11 cellular contexts compared by ENCODE assay signal in the genomic region with DNA sequence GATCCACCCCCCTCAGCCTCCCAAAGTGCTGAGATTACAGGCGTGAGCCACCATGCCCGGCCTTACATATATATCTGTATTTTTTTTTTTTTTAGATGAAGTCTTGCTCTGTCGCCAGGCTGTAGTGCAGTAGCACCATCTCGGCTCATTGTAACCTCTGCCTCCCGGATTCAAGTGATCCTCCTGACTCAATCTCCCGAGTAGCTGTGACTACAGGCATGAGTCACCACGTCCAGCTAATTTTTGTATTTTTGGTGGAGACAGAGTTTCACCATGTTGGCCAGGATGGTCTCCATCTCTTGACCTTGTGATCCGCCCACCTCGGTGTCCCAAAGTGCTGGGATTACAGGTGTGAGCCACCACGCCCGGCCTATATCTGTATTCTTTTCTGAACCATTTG. TPM values are rescaled to one million over a fixed set of nuclear protein-coding genes. Genes with fewer than 3 reads are reported as not detected.
DNase-seq lines count a peak whose midpoint lies in the region; ATAC-seq, FAIRE-seq and TF ChIP-seq lines count a peak whose summit lies in the region.
"Not testable (repeated sequence)": the region's sequence is repeated elsewhere in the genome, so short reads cannot be mapped to it uniquely, and the experiment has no call there.
"Had no signal": no experiment of that assay in that cellular context is flagged by ENCODE, and none has a peak within 500 bp of the region (broad histone marks: within the 10 kb centered on the region; RNA-seq: fewer than 3 reads in every experiment).

No MANE protein-coding gene starts in this region.

- not testable (repeated sequence) for H2AK5ac ChIP-seq in IMR-90 (ENCODE audit: low read depth, low read length)

- H4K20me1 ChIP-seq in IMR-90 (ENCODE audit: insufficient read depth, low read length); PC-3 (ENCODE audit: low read length); endothelial cell of umbilical vein (replicated peaks; ENCODE audit: control insufficient read depth, extremely low read depth, insufficient read depth, low read length): not testable (repeated sequence)
- peaks cover 11% of the 10 kb centered on the region for H4K20me1 ChIP-seq in astrocyte (ENCODE audit: insufficient read depth, low read length)

- H3K9me1 ChIP-seq in IMR-90 (ENCODE audit: insufficient read depth, low read length); endothelial cell of umbilical vein (replicated peaks; ENCODE audit: control insufficient read depth, extremely low read depth, insufficient read depth, low read length): not testable (repeated sequence)

- not testable (repeated sequence) for H3K27me3 ChIP-seq in IMR-90 (ENCODE audit: control insufficient read depth, insufficient read depth, low read length); PC-3 (ENCODE audit: low read length); astrocyte (ENCODE audit: insufficient read depth, low read length); endothelial cell of umbilical vein (ENCODE audit: control insufficient read depth in 2 of 2, insufficient read depth in 2 of 2, low read length in 2 of 2)

- not testable (repeated sequence) for H3K27ac ChIP-seq in A549; IMR-90 (ENCODE audit: insufficient read depth, low read length); PC-3 (ENCODE audit: low read length); astrocyte (ENCODE audit: low read depth, low read length); endothelial cell of umbilical vein (ENCODE audit: insufficient read depth, low read depth, low read length)

- not testable (repeated sequence) for H3K9me2 ChIP-seq in PC-3 (replicated peaks; ENCODE audit: low read length)

- not testable (repeated sequence) for TF ChIP-seq RAD21 in A549 (conservative IDR thresholded peaks at IDR 0.05 in 1 of 2, IDR thresholded peaks at IDR 0.05 in 1 of 2); IMR-90 (IDR thresholded peaks at IDR 0.05; ENCODE audit: low read length)

- intact Hi-C loops in IMR-90 (cut with micrococcal nuclease): loop anchor here (5.0 kb wide), 1 partner anchor 188 kb away; no protein-coding TSS in a partner anchor
- intact Hi-C loops in PC-3 (cut with micrococcal nuclease): loop anchor here (5.0 kb wide), 1 partner anchor 198 kb away; no protein-coding TSS in a partner anchor
- intact Hi-C loops in endothelial cell of umbilical vein (cut with micrococcal nuclease): not testable (repeated sequence)

- H2BK5ac ChIP-seq in IMR-90 (ENCODE audit: low read depth, low read length, poor library complexity, severe bottlenecking): not testable (repeated sequence)

- H3K27ac Mint-ChIP-seq in astrocyte (ENCODE audit: unreplicated experiment): not testable (repeated sequence)

- CTCF ChIA-PET in A549 (lab: Yijun Ruan, JAX): interaction anchor here (0.6 to 3.2 kb wide), 4 partner anchors 46 to 544 kb away, joined by 3 to 26 read pairs (median 4); a partner anchor contains a TSS
- CTCF ChIA-PET in IMR-90 (lab: Yijun Ruan, JAX); PC-3 (lab: Charles Lee): not testable (repeated sequence)
- CTCF ChIA-PET in endothelial cell of umbilical vein (lab: Charles Lee): interaction anchor here (1.1 kb wide), 1 partner anchor 8 kb away, joined by 3 read pairs; no protein-coding TSS in a partner anchor

- not testable (repeated sequence) for H3K9me3 Mint-ChIP-seq in astrocyte (ENCODE audit: unreplicated experiment)

- not testable (repeated sequence) for H3K4me1 ChIP-seq in A549; IMR-90 (ENCODE audit: control insufficient read depth, insufficient read depth, low read length); astrocyte (ENCODE audit: insufficient read depth, low read length)
- H3K4me1 ChIP-seq in PC-3 (ENCODE audit: insufficient read depth, low read length) (peaks cover 22% of the 10 kb centered on the region), endothelial cell of umbilical vein (ENCODE audit: control insufficient read depth, extremely low read depth, insufficient read depth, low read length) (peaks cover 14% of the 10 kb centered on the region)

- H3K36me3 Mint-ChIP-seq in astrocyte (ENCODE audit: low read depth, unreplicated experiment): not testable (repeated sequence)

- in situ Hi-C loops in IMR-90 (cut with MboI; ENCODE audit: low sequenced_read_pairs): loop anchor here (5.0 kb wide), 1 partner anchor 188 kb away; no protein-coding TSS in a partner anchor

- not testable (repeated sequence) for H2AK9ac ChIP-seq in IMR-90 (replicated peaks; ENCODE audit: low read depth, low read length, poor library complexity)

- 77% methylated on average over 11 of the region's 11 CpGs for WGBS in A549 (ENCODE audit: missing lambda C conversion rate)
- WGBS in IMR-90 (ENCODE audit: extremely low coverage in 2 of 2, insufficient read length in 1 of 2), 2 experiments: 80% methylated on average over 1 of the region's 11 CpGs; no CpG with 5 or more reads in 1 of the 2 experiments

- not testable (repeated sequence) for H2BK20ac ChIP-seq in IMR-90 (ENCODE audit: low read depth, low read length)

- H3K4me3 ChIP-seq in A549; IMR-90 (ENCODE audit: insufficient read depth, low read depth, low read length); PC-3 (ENCODE audit: low read length); astrocyte (ENCODE audit: insufficient read depth, low read depth, low read length); endothelial cell of umbilical vein (replicated peaks in 1 of 3; ENCODE audit: insufficient read depth in 1 of 3, low read depth in 1 of 3, low read length in 3 of 3); fibroblast of villous mesenchyme (ENCODE audit: low read depth, low read length): not testable (repeated sequence)

- TF ChIP-seq EP300 in A549 (IDR thresholded peaks at IDR 0.05): not testable (repeated sequence)

- not testable (repeated sequence) for H3K4me2 ChIP-seq in A549; IMR-90 (ENCODE audit: low read depth, low read length); PC-3 (ENCODE audit: low read length); astrocyte (ENCODE audit: low read length); endothelial cell of umbilical vein (ENCODE audit: insufficient read depth, low read length)

- POLR2A ChIA-PET in A549 (lab: Yijun Ruan, JAX): interaction anchor here (0.7 kb wide), 1 partner anchor 85 kb away, joined by 3 read pairs; no protein-coding TSS in a partner anchor
- POLR2A ChIA-PET in IMR-90 (lab: Charles Lee; ENCODE audit: unreplicated experiment): interaction anchor here (0.7 kb wide), 1 partner anchor 85 kb away, joined by 7 read pairs; no protein-coding TSS in a partner anchor
- POLR2A ChIA-PET in PC-3 (lab: Charles Lee; ENCODE audit: unreplicated experiment); endothelial cell of umbilical vein (lab: Charles Lee): not testable (repeated sequence)

- not testable (repeated sequence) for H3K4ac ChIP-seq in IMR-90 (ENCODE audit: low read depth, low read length)

- DNase-seq in A549 (ENCODE audit: low read depth in 1 of 2, low spot score in 1 of 2); endothelial cell of umbilical vein (ENCODE audit: low read depth, low spot score): not testable (repeated sequence)
- DNase-seq in ELR (ENCODE audit: low read depth): peak; percentile 81
- peak; percentile 71 for DNase-seq in IMR-90
- peak; percentile 59 for DNase-seq in PC-3
- peak; percentile 19 for DNase-seq in astrocyte (ENCODE audit: low read depth)
- DNase-seq in fibroblast of villous mesenchyme (ENCODE audit: low read depth): peak; percentile 28
- peak; percentile 39 for DNase-seq in stromal cell of bone marrow (ENCODE audit: low read depth)

- not testable (repeated sequence) for H3K56ac ChIP-seq in IMR-90 (ENCODE audit: extremely low read depth, insufficient read depth, low read length)

- 0 out of 4 replicates have a peak overlapping the region, but pooled peaks of 1 of the 2 experiments have one; percentile 25 for H4K8ac ChIP-seq in IMR-90 (ENCODE audit: low read depth in 2 of 2, low read length in 2 of 2)

- not testable (repeated sequence) for TF ChIP-seq POLR2A in A549 (IDR thresholded peaks at IDR 0.05; ENCODE audit: low read length); IMR-90 (IDR thresholded peaks at IDR 0.05; ENCODE audit: low read depth, low read length); endothelial cell of umbilical vein (IDR thresholded peaks at IDR 0.05; ENCODE audit: low read depth, low read length)

- not testable (repeated sequence) for H4K5ac ChIP-seq in IMR-90 (ENCODE audit: low read depth, low read length)

- not testable (repeated sequence) for BruUV-seq in IMR-90 (replicated peaks; lab: Mats Ljungman, UMichigan); PC-3 (replicated peaks; lab: Mats Ljungman, UMichigan); endothelial cell of umbilical vein (replicated peaks; lab: Mats Ljungman, UMichigan)

- H2AFZ ChIP-seq in IMR-90 (replicated peaks; ENCODE audit: low read length, poor library complexity); PC-3 (ENCODE audit: low read length); astrocyte (ENCODE audit: low read depth, low read length); endothelial cell of umbilical vein (ENCODE audit: low read depth, low read length): not testable (repeated sequence)

- H3K9ac ChIP-seq in IMR-90 (ENCODE audit: low read depth, low read length); PC-3 (ENCODE audit: low read length); astrocyte (ENCODE audit: low read length); endothelial cell of umbilical vein (replicated peaks; ENCODE audit: extremely low read depth, insufficient read depth, low read length): not testable (repeated sequence)

- not testable (repeated sequence) for H3K4me1 Mint-ChIP-seq in astrocyte (ENCODE audit: low read depth, unreplicated experiment)

- not testable (repeated sequence) for H3K4me3 Mint-ChIP-seq in astrocyte (ENCODE audit: unreplicated experiment)

- H3F3A ChIP-seq in PC-3 (ENCODE audit: low read length, unreplicated experiment): not testable (repeated sequence)

- dilution Hi-C loops in IMR-90 (cut with HindIII; ENCODE audit: low sequenced_read_pairs, unreplicated experiment); endothelial cell of umbilical vein (cut with MboI; ENCODE audit: extremely low pct_ligation_motif_present, low sequenced_read_pairs): not testable (repeated sequence)

- H3K27me3 Mint-ChIP-seq in astrocyte (ENCODE audit: low read depth, unreplicated experiment): not testable (repeated sequence)

- H3K23ac ChIP-seq in IMR-90 (ENCODE audit: low read depth, low read length): not testable (repeated sequence)

- peaks cover 7 to 16% of the 10 kb centered on the region in 2 experiments; a peak in 2 of 4 replicates for H3K79me1 ChIP-seq in IMR-90 (ENCODE audit: low read depth in 1 of 2, low read length in 2 of 2)

- not testable (repeated sequence) for H3K36me3 ChIP-seq in IMR-90 (ENCODE audit: control insufficient read depth, insufficient read depth, low read length); PC-3 (ENCODE audit: low read depth, low read length); astrocyte (ENCODE audit: insufficient read depth, low read length); endothelial cell of umbilical vein (ENCODE audit: control insufficient read depth in 2 of 2, extremely low read depth in 1 of 2, insufficient read depth in 2 of 2, low read length in 2 of 2)

- not testable (repeated sequence) for ATAC-seq in A549; IMR-90 (ENCODE audit: low read depth); PC-3

- not testable (repeated sequence) for H3K18ac ChIP-seq in IMR-90 (ENCODE audit: low read depth, low read length)

- H4K91ac ChIP-seq in IMR-90 (ENCODE audit: insufficient read depth, low read depth, low read length): not testable (repeated sequence)

- not testable (repeated sequence) for H3K9me3 ChIP-seq in A549; IMR-90 (ENCODE audit: control insufficient read depth, insufficient read depth, low read length); PC-3 (ENCODE audit: low read length); astrocyte (ENCODE audit: insufficient read depth, low read depth, low read length); endothelial cell of umbilical vein (replicated peaks; ENCODE audit: control insufficient read depth, insufficient read depth, low read length)

- not testable (repeated sequence) for TF ChIP-seq CTCF in A549 (IDR thresholded peaks at IDR 0.05); IMR-90 (conservative IDR thresholded peaks at IDR 0.05; ENCODE audit: low read depth, low read length); PC-3 (conservative IDR thresholded peaks at IDR 0.05; ENCODE audit: low read depth, low read length); astrocyte (IDR thresholded peaks at IDR 0.05; ENCODE audit: insufficient read depth, low read depth, low read length); endothelial cell of umbilical vein (IDR thresholded peaks at IDR 0.05; ENCODE audit: extremely low read depth in 1 of 2, insufficient read depth in 1 of 2, low read depth in 1 of 2, low read length in 2 of 2); fibroblast of villous mesenchyme (IDR thresholded peaks at IDR 0.05; ENCODE audit: insufficient read depth, low read depth, low read length)

- not testable (repeated sequence) for H2BK15ac ChIP-seq in IMR-90 (ENCODE audit: low read depth, low read length)

- H3K14ac ChIP-seq in IMR-90 (replicated peaks; ENCODE audit: low read depth, low read length): not testable (repeated sequence)

- H2BK120ac ChIP-seq in IMR-90 (ENCODE audit: low read depth, low read length): not testable (repeated sequence)

- H3K79me2 ChIP-seq in PC-3 (ENCODE audit: low read length): peaks cover 15% of the 10 kb centered on the region
- peaks cover 16% of the 10 kb centered on the region for H3K79me2 ChIP-seq in astrocyte (ENCODE audit: insufficient read depth, low read length)
- peaks cover 12% of the 10 kb centered on the region for H3K79me2 ChIP-seq in endothelial cell of umbilical vein (ENCODE audit: control insufficient read depth, insufficient read depth, low read length)

- not testable (repeated sequence) for FAIRE-seq in A549 (lab: Jason Lieb, UNC); astrocyte (lab: Jason Lieb, UNC); endothelial cell of umbilical vein (lab: Jason Lieb, UNC)

RNA-seq across cellular contexts. Expression of a gene that starts 3.5 kb away (rescaled TPM):
- polyA plus RNA-seq in A549 (2011; rRNA removed) (81.4 and 89.3 TPM in 2 replicates), A549 (2017; fragmentation: RNase III; extraction: RNeasy Plus Mini Kit Qiagen cat#74134 plus additional on column Dnase treatment) (147 to 164 TPM (median 154 TPM) in 3 replicates), IMR-90 (2012; rRNA removed) (135 and 138 TPM in 2 replicates), endothelial cell of umbilical vein (89.9 and 118 TPM in 2 replicates)
- polyA plus RNA-seq in A549 (2012; cell fraction: cytosol; rRNA removed): 215 and 228 TPM in 2 replicates
- polyA plus RNA-seq in A549 (2012; cell fraction: nucleus; rRNA removed): 141 and 143 TPM in 2 replicates
- 32.1 and 48.0 TPM in 2 replicates for polyA minus RNA-seq in A549 (2011; rRNA and poly(A)+ RNA removed)
- total RNA-seq in IMR-90 (2012; rRNA removed) (142 and 156 TPM in 2 replicates), PC-3 (2014; rRNA removed) (241 and 258 TPM in 2 replicates), astrocyte (59.0 and 63.4 TPM in 2 replicates), endothelial cell of umbilical vein (64.6 and 69.2 TPM in 2 replicates), fibroblast of villous mesenchyme (28.9 and 35.1 TPM in 2 replicates)
- polyA plus RNA-seq in IMR-90 (2012; cell fraction: cytosol; rRNA removed): 82.4 and 236 TPM in 2 replicates
- 75.4 and 108 TPM in 2 replicates for polyA plus RNA-seq in IMR-90 (2012; cell fraction: nucleus; rRNA removed; ENCODE audit: low replicate concordance)
- 112 and 135 TPM in 2 replicates for polyA plus RNA-seq in endothelial cell of umbilical vein (2011; cell fraction: cytosol; rRNA removed)
- 60.5 and 68.8 TPM in 2 replicates for polyA plus RNA-seq in endothelial cell of umbilical vein (2011; cell fraction: nucleus; rRNA removed)
- polyA plus RNA-seq in endothelial cell of umbilical vein (2012): 59.7 and 77.2 TPM in 2 replicates
- 57.3 and 58.4 TPM in 2 replicates for polyA minus RNA-seq in endothelial cell of umbilical vein
- 35.3 TPM for polyA minus RNA-seq in endothelial cell of umbilical vein (2011; cell fraction: cytosol; rRNA and poly(A)+ RNA removed)
- polyA minus RNA-seq in endothelial cell of umbilical vein (2011; cell fraction: nucleus; rRNA and poly(A)+ RNA removed): 20.8 and 27.4 TPM in 2 replicates

RNA-seq across cellular contexts. Expression of a gene that starts 26.5 kb away (rescaled TPM):
- 1.3 and 1.7 TPM in 2 replicates for polyA plus RNA-seq in A549 (2011; rRNA removed)
- 1.7 and 2.0 TPM in 2 replicates for polyA plus RNA-seq in A549 (2012; cell fraction: cytosol; rRNA removed)
- polyA plus RNA-seq in A549 (2012; cell fraction: nucleus; rRNA removed): 0.98 and 1.4 TPM in 2 replicates
- polyA plus RNA-seq in A549 (2017; fragmentation: RNase III; extraction: RNeasy Plus Mini Kit Qiagen cat#74134 plus additional on column Dnase treatment): 1.8 to 2.6 TPM (median 2.0 TPM) in 3 replicates
- 1.6 and 2.8 TPM in 2 replicates for polyA minus RNA-seq in A549 (2011; rRNA and poly(A)+ RNA removed)
- 0.18 TPM in 1 of 2 replicates, not detected in the other for total RNA-seq in IMR-90 (2012; rRNA removed)
- 0.14 and 0.15 TPM in 2 replicates for polyA plus RNA-seq in IMR-90 (2012; rRNA removed)
- 0.08 and 0.13 TPM in 2 replicates for polyA plus RNA-seq in IMR-90 (2012; cell fraction: cytosol; rRNA removed)
- 0.38 and 0.45 TPM in 2 replicates for polyA plus RNA-seq in IMR-90 (2012; cell fraction: nucleus; rRNA removed; ENCODE audit: low replicate concordance)
- not detected in 2 replicates for total RNA-seq in PC-3 (2014; rRNA removed)
- total RNA-seq in astrocyte: not detected in 2 replicates
- not detected in 2 replicates for total RNA-seq in endothelial cell of umbilical vein
- polyA plus RNA-seq in endothelial cell of umbilical vein: not detected in 2 replicates
- not detected in 2 replicates for polyA plus RNA-seq in endothelial cell of umbilical vein (2011; cell fraction: cytosol; rRNA removed)
- not detected in 2 replicates for polyA plus RNA-seq in endothelial cell of umbilical vein (2011; cell fraction: nucleus; rRNA removed)
- not detected in 2 replicates for polyA plus RNA-seq in endothelial cell of umbilical vein (2012)
- not detected in 2 replicates for polyA minus RNA-seq in endothelial cell of umbilical vein
- polyA minus RNA-seq in endothelial cell of umbilical vein (2011; cell fraction: cytosol; rRNA and poly(A)+ RNA removed): 3.2 TPM
- polyA minus RNA-seq in endothelial cell of umbilical vein (2011; cell fraction: nucleus; rRNA and poly(A)+ RNA removed): not detected in 2 replicates
- total RNA-seq in fibroblast of villous mesenchyme: not detected in 2 replicates
- total RNA-seq: CD4-positive, CD25-positive, alpha-beta regulatory T cell; GM23338; H9 had no signal
- polyA plus RNA-seq: CD4-positive, CD25-positive, alpha-beta regulatory T cell; GM23338 had no signal

RNA-seq across cellular contexts. Expression of a gene that starts 33.3 kb away (rescaled TPM):
- polyA plus RNA-seq in A549 (2011; rRNA removed) (1.4 and 1.7 TPM in 2 replicates), A549 (2017; fragmentation: RNase III; extraction: RNeasy Plus Mini Kit Qiagen cat#74134 plus additional on column Dnase treatment) (0.66 to 1.2 TPM (median 0.94 TPM) in 3 replicates), IMR-90 (2012; rRNA removed) (6.8 and 7.8 TPM in 2 replicates), endothelial cell of umbilical vein (3.0 and 3.3 TPM in 2 replicates)
- polyA plus RNA-seq in A549 (2012; cell fraction: cytosol; rRNA removed): 0.81 and 1.0 TPM in 2 replicates
- polyA plus RNA-seq in A549 (2012; cell fraction: nucleus; rRNA removed): 1.3 and 2.1 TPM in 2 replicates
- polyA minus RNA-seq in A549 (2011; rRNA and poly(A)+ RNA removed): 3.4 and 5.7 TPM in 2 replicates
- total RNA-seq in IMR-90 (2012; rRNA removed) (9.1 and 9.4 TPM in 2 replicates), PC-3 (2014; rRNA removed) (3.2 and 11.5 TPM in 2 replicates), astrocyte (4.6 and 4.7 TPM in 2 replicates), endothelial cell of umbilical vein (4.0 and 6.0 TPM in 2 replicates), fibroblast of villous mesenchyme (6.8 and 8.2 TPM in 2 replicates)
- polyA plus RNA-seq in IMR-90 (2012; cell fraction: cytosol; rRNA removed): 4.2 and 6.8 TPM in 2 replicates
- 5.3 and 12.5 TPM in 2 replicates for polyA plus RNA-seq in IMR-90 (2012; cell fraction: nucleus; rRNA removed; ENCODE audit: low replicate concordance)
- polyA plus RNA-seq in endothelial cell of umbilical vein (2011; cell fraction: cytosol; rRNA removed): 1.4 and 1.7 TPM in 2 replicates
- 6.4 and 6.5 TPM in 2 replicates for polyA plus RNA-seq in endothelial cell of umbilical vein (2011; cell fraction: nucleus; rRNA removed)
- polyA plus RNA-seq in endothelial cell of umbilical vein (2012): 1.5 and 2.5 TPM in 2 replicates
- polyA minus RNA-seq in endothelial cell of umbilical vein: 3.4 and 5.2 TPM in 2 replicates
- polyA minus RNA-seq in endothelial cell of umbilical vein (2011; cell fraction: cytosol; rRNA and poly(A)+ RNA removed): 1.1 TPM
- polyA minus RNA-seq in endothelial cell of umbilical vein (2011; cell fraction: nucleus; rRNA and poly(A)+ RNA removed): 7.2 and 7.8 TPM in 2 replicates
